ENCODE assay signal across 25 cellular contexts in genomic region chr7:24597014-24597413, GRCh38. TPM values are rescaled to one million over a fixed set of nuclear protein-coding genes. Genes with fewer than 3 reads are reported as not detected.
DNase-seq lines count a peak whose midpoint lies in the region; ATAC-seq, FAIRE-seq and TF ChIP-seq lines count a peak whose summit lies in the region.
"Had no signal": no experiment of that assay in that cellular context is flagged by ENCODE, and none has a peak within 500 bp of the region (broad histone marks: within the 10 kb centered on the region; RNA-seq: fewer than 3 reads in every experiment).

No MANE protein-coding gene starts in this region.

- no peak overlapping the region for H3K27ac Mint-ChIP-seq in activated T-cell treated with anti-CD3 and anti-CD28 coated beads, Interleukin-2, amount 50 U/mL, for 24 hours
- H3K27ac Mint-ChIP-seq in stimulated activated naive B cell treated with anti-CD40 and anti-IgM and Interleukin-4, amounts not matched to agents 10 μg/mL and 1 μg/mL and 100 μg/mL, for 72 hours, result no peak overlapping the region
- H3K27ac Mint-ChIP-seq: activated B cell treated with CpG ODN at 0.5 μM for 24 hours; activated T-helper 2 cell treated with anti-CD3 and anti-CD28 coated beads, Interferon-gamma antibody, Interleukin-2, Interleukin-4, amounts not matched to agents 10 μg/mL and 5 μg/mL and 100 μg/mL, durations not matched to agents 14 hours and 24 hours and 36 hours; brain had no signal

- no peak for DNase-seq in activated T-cell treated with anti-CD3 and anti-CD28 coated beads, Interleukin-2, amount 50 U/mL, for 4 hours
- DNase-seq in activated T-cell treated with anti-CD3 and anti-CD28 coated beads, Interleukin-2, amount 50 U/mL, for 24 hours, result no peak
- DNase-seq in GM19239 (ENCODE audit: insufficient read length, low spot score), result no peak
- no peak for DNase-seq in stimulated activated naive B cell treated with anti-CD40 and anti-IgM and Interleukin-4, amounts not matched to agents 10 μg/mL and 1 μg/mL and 100 μg/mL, for 72 hours
- DNase-seq in omental fat pad (ENCODE audit: low spot score), result no peak
- DNase-seq in NCI-H1694 treated with DMSO at 0.1 percent for 48 hours (lab: John Stamatoyannopoulos, UW), result no peak
- DNase-seq in A172 (ENCODE audit: low spot score), result no peak
- DNase-seq: activated B cell treated with CpG ODN at 0.5 μM for 24 hours; activated CD8-positive, alpha-beta memory T cell treated with anti-CD3 and anti-CD28 coated beads for 24 hours; Caco-2; DND-41; GM23248; head of caudate nucleus; left colon; mesenchymal stem cell; NCI-H187; NCI-H774; stimulated activated CD4-positive, alpha-beta T cell treated with anti-CD3 and anti-CD28 coated beads, Interleukin-4, amount 100 ng/mL, for 1 hour; stomach; T1000; upper lobe of left lung had no signal

- FAIRE-seq in GM19239 (lab: Jason Lieb, UNC), result peak; percentile 83

- no peaks in the 10 kb centered on the region for H3K27me3 Mint-ChIP-seq in activated T-cell treated with anti-CD3 and anti-CD28 coated beads, Interleukin-2, amount 50 U/mL, for 4 hours (ENCODE audit: low read depth)
- H3K27me3 Mint-ChIP-seq in activated T-cell treated with anti-CD3 and anti-CD28 coated beads, Interleukin-2, amount 50 U/mL, for 24 hours, result no peaks in the 10 kb centered on the region
- H3K27me3 Mint-ChIP-seq in stimulated activated naive B cell treated with anti-CD40 and anti-IgM and Interleukin-4, amounts not matched to agents 10 μg/mL and 1 μg/mL and 100 μg/mL, for 72 hours, result no peaks in the 10 kb centered on the region
- H3K27me3 Mint-ChIP-seq: activated B cell treated with CpG ODN at 0.5 μM for 24 hours, brain had no signal

- peak; percentile 54 to 60 for ATAC-seq in activated T-cell treated with anti-CD3 and anti-CD28 coated beads, Interleukin-2, amount 50 U/mL, for 4 hours
- ATAC-seq in HG02938 (IDR thresholded peaks at IDR 0.05; ENCODE audit: unreplicated experiment), result peak; percentile 50
- ATAC-seq in stimulated activated naive B cell treated with anti-CD40 and anti-IgM and Interleukin-4, amounts not matched to agents 10 μg/mL and 1 μg/mL and 100 μg/mL, for 72 hours (replicated peaks), result peak; percentile 29 to 64
- ATAC-seq in omental fat pad (ENCODE audit: low FRiP score), result no peak
- ATAC-seq: left colon, Right ventricle myocardium inferior had no signal

- peaks cover 8% of the 10 kb centered on the region for H3K4me1 Mint-ChIP-seq in activated T-cell treated with anti-CD3 and anti-CD28 coated beads, Interleukin-2, amount 50 U/mL, for 4 hours (ENCODE audit: low read depth)
- peaks cover 13% of the 10 kb centered on the region for H3K4me1 Mint-ChIP-seq in activated T-cell treated with anti-CD3 and anti-CD28 coated beads, Interleukin-2, amount 50 U/mL, for 24 hours (ENCODE audit: low read depth)
- H3K4me1 Mint-ChIP-seq in stimulated activated naive B cell treated with anti-CD40 and anti-IgM and Interleukin-4, amounts not matched to agents 10 μg/mL and 1 μg/mL and 100 μg/mL, for 72 hours, result peaks cover 4 to 14% of the 10 kb centered on the region in 2 donors
- H3K4me1 Mint-ChIP-seq: brain had no signal

- H3K4me3 Mint-ChIP-seq in activated T-cell treated with anti-CD3 and anti-CD28 coated beads, Interleukin-2, amount 50 U/mL, for 4 hours, result no peak overlapping the region
- H3K4me3 Mint-ChIP-seq in activated T-cell treated with anti-CD3 and anti-CD28 coated beads, Interleukin-2, amount 50 U/mL, for 24 hours, result no peak overlapping the region
- no peak overlapping the region for H3K4me3 Mint-ChIP-seq in stimulated activated naive B cell treated with anti-CD40 and anti-IgM and Interleukin-4, amounts not matched to agents 10 μg/mL and 1 μg/mL and 100 μg/mL, for 72 hours
- H3K4me3 Mint-ChIP-seq: activated B cell treated with CpG ODN at 0.5 μM for 24 hours, brain had no signal

- peaks cover 2% of the 10 kb centered on the region for H3K9me3 Mint-ChIP-seq in activated T-cell treated with anti-CD3 and anti-CD28 coated beads, Interleukin-2, amount 50 U/mL, for 4 hours
- H3K9me3 Mint-ChIP-seq in activated T-cell treated with anti-CD3 and anti-CD28 coated beads, Interleukin-2, amount 50 U/mL, for 24 hours, result no peaks in the 10 kb centered on the region
- peaks cover 0 to 4% of the 10 kb centered on the region in 2 donors for H3K9me3 Mint-ChIP-seq in stimulated activated naive B cell treated with anti-CD40 and anti-IgM and Interleukin-4, amounts not matched to agents 10 μg/mL and 1 μg/mL and 100 μg/mL, for 72 hours
- H3K9me3 Mint-ChIP-seq: activated B cell treated with CpG ODN at 0.5 μM for 24 hours had no signal

- H3K36me3 Mint-ChIP-seq in activated T-cell treated with anti-CD3 and anti-CD28 coated beads, Interleukin-2, amount 50 U/mL, for 4 hours (ENCODE audit: insufficient read depth), result peaks cover 6% of the 10 kb centered on the region
- H3K36me3 Mint-ChIP-seq in activated T-cell treated with anti-CD3 and anti-CD28 coated beads, Interleukin-2, amount 50 U/mL, for 24 hours (ENCODE audit: low read depth), result peaks cover 17% of the 10 kb centered on the region
- H3K36me3 Mint-ChIP-seq in stimulated activated naive B cell treated with anti-CD40 and anti-IgM and Interleukin-4, amounts not matched to agents 10 μg/mL and 1 μg/mL and 100 μg/mL, for 72 hours, result peaks cover 7 to 8% of the 10 kb centered on the region in 2 donors

- no peak for TF ChIP-seq CTCF in omental fat pad (IDR thresholded peaks at IDR 0.05)

RNA-seq across cellular contexts. Expression of gene PALS2, which starts 23.8 kb away (rescaled TPM):
- total RNA-seq in activated T-cell treated with anti-CD3 and anti-CD28 coated beads, Interleukin-2, amount 50 U/mL, for 4 hours, result 10 to 100 TPM; 38.3 to 47.4 (median 46.4) TPM
- 10 to 100 TPM in 3 of 4 donors, 1 to 10 TPM in 1; 8.2 to 30.0 (median 22.2) TPM for total RNA-seq in omental fat pad
- 30.9 and 38.9 TPM in 2 replicates for total RNA-seq in A172 (2014; rRNA removed; shearing (Covaris generic))
